In the genomic region with DNA sequence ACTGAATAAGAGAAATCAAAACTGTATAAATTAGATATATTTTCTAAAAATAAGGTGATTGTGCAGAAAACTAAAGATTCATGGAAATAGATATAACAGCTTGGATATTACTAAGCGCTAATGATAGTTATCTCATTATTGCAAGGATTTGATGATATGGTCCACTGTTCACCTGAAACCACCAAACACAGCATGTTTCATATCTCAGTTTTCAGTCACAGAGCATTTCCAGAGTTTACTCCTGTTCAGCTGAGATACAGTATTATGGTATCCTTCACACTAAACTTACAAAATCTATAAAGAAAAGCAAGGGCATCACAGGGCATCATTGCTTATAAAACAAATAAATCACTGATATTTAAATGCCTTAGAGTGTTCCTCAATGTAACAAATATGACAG, we compare ENCODE assay signal across 20 cellular contexts.
"Had no signal": no experiment of that assay in that cellular context is flagged by ENCODE, and none has a peak within 500 bp of the region (broad histone marks: within the 10 kb centered on the region; RNA-seq: fewer than 3 reads in every experiment).

No MANE protein-coding gene starts in this region.

- H3K4me3 ChIP-seq: heart right ventricle, psoas muscle, right atrium auricular region, spleen, upper lobe of left lung had no signal

- ATAC-seq: activated CD8-positive, alpha-beta memory T cell treated with anti-CD3 and anti-CD28 coated beads, Interleukin-2, amount 10 ng/mL, durations not matched to agents 7 days and 5 days; activated CD8-positive, alpha-beta T cell treated with anti-CD3 and anti-CD28 coated beads for 36 hours; activated naive CD8-positive, alpha-beta T cell treated with anti-CD3 and anti-CD28 coated beads, Interleukin-2, amount 50 U/mL, for 24 hours; heart right ventricle; left cardiac atrium; natural killer cell treated with Interleukin-12 subunit alpha and Interleukin-12 subunit beta and Interleukin-15 and Interleukin-18, amount 100 ng/mL, for 72 hours; psoas muscle; stimulated activated naive CD8-positive, alpha-beta T cell treated with anti-CD3 and anti-CD28 coated beads, Interleukin-15, Interleukin-2, amounts not matched to agents 100 U/mL and 50 U/mL, for 24 hours had no signal

- DNase-seq: activated CD4-positive, alpha-beta T cell treated with anti-CD3 and anti-CD28 coated beads, Interleukin-2, amount 10 ng/mL, durations not matched to agents 7 days and 5 days; activated CD4-positive, CD25-positive, alpha-beta regulatory T cell treated with anti-CD3 and anti-CD28 coated beads, Interleukin-2, amount 50 U/mL, for 72 hours; activated CD8-positive, alpha-beta memory T cell treated with anti-CD3 and anti-CD28 coated beads, Interleukin-2, amount 10 ng/mL, durations not matched to agents 7 days and 5 days; activated CD8-positive, alpha-beta T cell treated with anti-CD3 and anti-CD28 coated beads for 36 hours; activated gamma-delta T cell; activated naive CD4-positive, alpha-beta T cell treated with anti-CD3 and anti-CD28 coated beads, Interleukin-2, amount 50 U/mL, for 16 hours; activated naive CD8-positive, alpha-beta T cell treated with anti-CD3 and anti-CD28 coated beads, Interleukin-2, amount 50 U/mL, for 24 hours; activated T-cell treated with anti-CD3 and anti-CD28 coated beads for 4 hours; cerebellar nuclear complex; heart right ventricle; islet precursor cell; left cardiac atrium; psoas muscle; spleen; stimulated activated CD4-positive, alpha-beta T cell treated with anti-CD3 and anti-CD28 coated beads, Interleukin-4, amount 100 ng/mL, for 1 hour; stimulated activated naive CD8-positive, alpha-beta T cell treated with anti-CD3 and anti-CD28 coated beads, Interleukin-15, Interleukin-2, amounts not matched to agents 100 U/mL and 50 U/mL, for 24 hours; upper lobe of left lung; WERI-Rb-1 had no signal

- H3K4me1 ChIP-seq: heart right ventricle, right atrium auricular region, spleen, upper lobe of left lung had no signal

- H3K27ac ChIP-seq: heart right ventricle, psoas muscle, right atrium auricular region, spleen, upper lobe of left lung, WERI-Rb-1 had no signal

- H3K36me3 ChIP-seq: heart right ventricle, right atrium auricular region, spleen, upper lobe of left lung, WERI-Rb-1 had no signal

- H3K27me3 ChIP-seq: heart right ventricle, right atrium auricular region, spleen, upper lobe of left lung had no signal
